ENCODE assay signal across 8 cellular contexts in genomic region chr1:108691128-108691885, GRCh38. TPM values are rescaled to one million over a fixed set of nuclear protein-coding genes. Genes with fewer than 3 reads are reported as not detected.
DNase-seq lines count a peak whose midpoint lies in the region; ATAC-seq and TF ChIP-seq lines count a peak whose summit lies in the region.

No MANE protein-coding gene starts in this region.

- H3K9ac ChIP-seq in BLaER1 treated with 17β-estradiol and CSF1 and Interleukin-3, amounts not matched to agents 10 nM and 100 nM: peak overlapping the region; percentile 90 to 97 (median 96)
- H3K9ac ChIP-seq in skeletal muscle tissue (ENCODE audit: low read depth in 1 of 3, low read length in 3 of 3): peak overlapping the region; percentile 85 to 99 (median 92)

- DNase-seq in HAP-1 (ENCODE audit: low spot score in 2 of 2): no peak
- DNase-seq in WERI-Rb-1: no peak
- DNase-seq in left ventricle myocardium inferior: no peak
- no peak for DNase-seq in NCI-H1417 (lab: John Stamatoyannopoulos, UW)
- no peak for DNase-seq in UCSD-AML1 (lab: John Stamatoyannopoulos, UW; ENCODE audit: unreplicated experiment)

- intact Hi-C loops in left ventricle myocardium inferior (cut with micrococcal nuclease): no loop called here

- peaks cover 7 to 17% (median 11%) of the 10 kb centered on the region in 11 experiments; a peak in 19 of 22 replicates for H3K36me3 ChIP-seq in BLaER1 treated with 17β-estradiol and CSF1 and Interleukin-3, amounts not matched to agents 10 nM and 100 nM
- H3K36me3 ChIP-seq in HAP-1 (replicated peaks) (peaks cover 16% of the 10 kb centered on the region), WERI-Rb-1 (peaks cover 33% of the 10 kb centered on the region), left ventricle myocardium inferior (peaks cover 8% of the 10 kb centered on the region), skeletal muscle tissue (ENCODE audit: control insufficient read depth in 3 of 3, insufficient read depth in 3 of 3, low read length in 3 of 3) (peaks cover 3 to 6% (median 5%) of the 10 kb centered on the region in 3 donors)

- in situ Hi-C loops in HAP-1 (cut with MboI; ENCODE audit: low sequenced_read_pairs): no loop called here

- ATAC-seq in HG03469 (IDR thresholded peaks at IDR 0.05; ENCODE audit: unreplicated experiment): no peak

- peaks cover 16 to 36% (median 34%) of the 10 kb centered on the region in 11 experiments; a peak in 20 of 22 replicates for H4K20me1 ChIP-seq in BLaER1 treated with 17β-estradiol and CSF1 and Interleukin-3, amounts not matched to agents 10 nM and 100 nM

- H3K27ac ChIP-seq in BLaER1 treated with 17β-estradiol and CSF1 and Interleukin-3, amounts not matched to agents 10 nM and 100 nM: peak overlapping the region; percentile 92 to 99 (median 97); a peak in 21 of 22 replicates
- peak overlapping the region; percentile 97 for H3K27ac ChIP-seq in WERI-Rb-1
- peak overlapping the region; percentile 99 for H3K27ac ChIP-seq in left ventricle myocardium inferior (replicated peaks)
- H3K27ac ChIP-seq in skeletal muscle tissue (ENCODE audit: low read depth, low read length): peak overlapping the region; percentile 93

- no peaks in the 10 kb centered on the region for H3K27me3 ChIP-seq in BLaER1 treated with 17β-estradiol and CSF1 and Interleukin-3, amounts not matched to agents 10 nM and 100 nM
- H3K27me3 ChIP-seq in HAP-1 (ENCODE audit: low read depth) (no peaks in the 10 kb centered on the region), WERI-Rb-1 (ENCODE audit: insufficient read depth, low read depth, severe bottlenecking) (no peaks in the 10 kb centered on the region), left ventricle myocardium inferior (ENCODE audit: low read depth) (no peaks in the 10 kb centered on the region), skeletal muscle tissue (ENCODE audit: control insufficient read depth in 3 of 3, insufficient read depth in 3 of 3, low read length in 3 of 3) (no peaks in the 10 kb centered on the region)

- no peaks in the 10 kb centered on the region for H3K9me3 ChIP-seq in BLaER1 treated with 17β-estradiol and CSF1 and Interleukin-3, amounts not matched to agents 10 nM and 100 nM (replicated peaks in 1 of 11)
- H3K9me3 ChIP-seq in HAP-1 (no peaks in the 10 kb centered on the region), WERI-Rb-1 (ENCODE audit: severe bottlenecking) (no peaks in the 10 kb centered on the region), left ventricle myocardium inferior (replicated peaks) (no peaks in the 10 kb centered on the region), skeletal muscle tissue (ENCODE audit: control insufficient read depth in 3 of 3, low read length in 3 of 3) (no peaks in the 10 kb centered on the region)

- peak overlapping the region; percentile 75 to 100 (median 92) for H3K4me2 ChIP-seq in BLaER1 treated with 17β-estradiol and CSF1 and Interleukin-3, amounts not matched to agents 10 nM and 100 nM

- peak overlapping the region; percentile 85 to 96 (median 90) for H3K4me3 ChIP-seq in BLaER1 treated with 17β-estradiol and CSF1 and Interleukin-3, amounts not matched to agents 10 nM and 100 nM
- peak overlapping the region; percentile 92 for H3K4me3 ChIP-seq in HAP-1
- peak overlapping the region; percentile 99 for H3K4me3 ChIP-seq in WERI-Rb-1 (ENCODE audit: low read depth, low read length)
- peak overlapping the region; percentile 81 for H3K4me3 ChIP-seq in left ventricle myocardium inferior
- H3K4me3 ChIP-seq in skeletal muscle tissue (ENCODE audit: low read length in 3 of 3): peak overlapping the region; percentile 75 to 96 (median 84)

- no peak for TF ChIP-seq CTCF in WERI-Rb-1 (IDR thresholded peaks at IDR 0.05; ENCODE audit: low read depth, low read length)
- TF ChIP-seq CTCF in left ventricle myocardium inferior (IDR thresholded peaks at IDR 0.05; ENCODE audit: borderline replicate concordance): no peak

- peaks cover 14 to 34% (median 27%) of the 10 kb centered on the region in 10 experiments; a peak in 19 of 20 replicates for H3K4me1 ChIP-seq in BLaER1 treated with 17β-estradiol and CSF1 and Interleukin-3, amounts not matched to agents 10 nM and 100 nM
- H3K4me1 ChIP-seq in HAP-1 (peaks cover 19% of the 10 kb centered on the region), left ventricle myocardium inferior (peaks cover 52% of the 10 kb centered on the region), skeletal muscle tissue (ENCODE audit: control insufficient read depth in 3 of 3, insufficient read depth in 3 of 3, low read length in 3 of 3) (peaks cover 5 to 33% (median 18%) of the 10 kb centered on the region in 3 donors)

RNA-seq across cellular contexts. Expression of gene PRPF38B, which starts 0.8 kb away (rescaled TPM):
- total RNA-seq in left ventricle myocardium inferior (16.5 TPM), skeletal muscle tissue (7.3 TPM)

RNA-seq across cellular contexts. Expression of gene FNDC7, which starts 21.4 kb away (rescaled TPM):
- not detected for total RNA-seq in left ventricle myocardium inferior
- total RNA-seq in skeletal muscle tissue: not detected

RNA-seq across cellular contexts. Expression of gene HENMT1, which starts 30.4 kb away (rescaled TPM):
- total RNA-seq in left ventricle myocardium inferior: 1.4 TPM
- total RNA-seq in skeletal muscle tissue: 21.9 TPM

RNA-seq across cellular contexts. Expression of gene STXBP3, which starts 55.2 kb away (rescaled TPM):
- 26.8 TPM for total RNA-seq in left ventricle myocardium inferior
- 28.2 TPM for total RNA-seq in skeletal muscle tissue
